11 cellular contexts compared by ENCODE assay signal in the genomic region with DNA sequence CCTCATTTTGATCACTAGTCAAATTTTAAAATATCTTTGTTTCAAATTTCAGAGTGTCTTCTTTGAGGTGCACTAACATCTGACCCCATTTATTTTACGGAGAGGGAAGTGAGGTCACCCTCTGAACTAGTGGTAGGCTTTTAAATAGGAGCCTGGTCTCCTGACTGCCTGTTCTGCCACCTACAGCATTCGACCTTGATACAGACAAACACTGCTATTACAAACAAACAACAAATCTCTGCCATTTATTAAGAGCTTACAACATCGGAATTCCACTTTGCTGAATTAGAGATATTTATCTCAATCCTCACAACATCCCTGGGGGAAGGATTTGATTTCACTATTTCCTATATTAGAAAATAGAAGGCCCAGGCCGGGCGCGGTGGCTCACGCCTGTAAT. TPM values are rescaled to one million over a fixed set of nuclear protein-coding genes. Genes with fewer than 3 reads are reported as not detected.
"Had no signal": no experiment of that assay in that cellular context is flagged by ENCODE, and none has a peak within 500 bp of the region (broad histone marks: within the 10 kb centered on the region; RNA-seq: fewer than 3 reads in every experiment).

No MANE protein-coding gene starts in this region.

- DNase-seq: GM23248, GOT3, H7, HFFc6, IMR-90, KG1 had no signal

- H3K9ac ChIP-seq: GM23248 had no signal

- H3K9me3 ChIP-seq: HAP-1 had no signal

- H3K4me3 ChIP-seq: GM23248, HAP-1, K562 had no signal

- H3K4me1 ChIP-seq: HAP-1 had no signal

- H3K36me3 ChIP-seq: HAP-1 had no signal

- ATAC-seq: HCT116, K562 had no signal

- FAIRE-seq: K562 had no signal

- H2AFZ ChIP-seq: GM23248 had no signal

- H3K27ac ChIP-seq: GM23248 had no signal

RNA-seq across cellular contexts. Expression of a gene that starts 42.6 kb away (rescaled TPM):
- total RNA-seq: GM23248, H4, H7, HT-29, K562 had no signal
- polyA plus RNA-seq: GM23248, IMR-90, K562 had no signal
